In the genomic region with DNA sequence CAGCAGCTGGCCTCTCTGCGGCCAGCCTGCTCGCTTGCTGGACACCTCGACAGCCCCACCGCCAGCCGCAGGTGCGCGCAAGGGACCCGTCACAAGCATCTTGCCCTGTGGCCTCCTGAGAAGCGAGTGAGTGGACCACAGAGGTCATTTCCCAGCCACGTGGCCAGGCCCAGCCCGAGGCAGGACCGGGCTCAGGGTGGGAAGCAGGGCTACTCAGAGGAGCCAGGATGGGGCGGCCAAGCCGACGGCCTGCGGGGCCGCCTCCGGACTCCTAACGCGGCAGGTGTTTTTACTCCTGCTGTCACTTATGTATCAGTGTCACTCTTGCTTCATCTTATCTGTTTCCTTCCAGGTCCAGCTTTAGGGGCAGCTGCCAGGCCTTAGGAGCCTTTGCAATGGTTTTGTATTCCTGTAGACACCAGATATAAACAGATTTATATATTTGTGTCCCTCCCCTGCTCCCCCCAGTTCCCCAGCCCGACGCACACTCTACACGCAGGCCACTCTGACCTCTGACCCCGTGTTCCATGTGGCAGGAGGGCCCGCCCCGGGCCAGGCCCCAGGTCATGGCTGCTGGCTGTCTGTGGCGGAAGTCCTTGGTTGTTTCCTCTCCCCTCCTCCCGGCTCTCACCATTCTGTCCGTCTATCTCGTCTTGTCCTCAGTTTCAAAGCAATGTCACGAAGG, we compare ENCODE assay signal across 17 cellular contexts.
DNase-seq lines count a peak whose midpoint lies in the region; ATAC-seq and TF ChIP-seq lines count a peak whose summit lies in the region.
"Had no signal": no experiment of that assay in that cellular context is flagged by ENCODE, and none has a peak within 500 bp of the region (broad histone marks: within the 10 kb centered on the region; RNA-seq: fewer than 3 reads in every experiment).

No MANE protein-coding gene starts in this region.

- H3K27ac ChIP-seq in RWPE2 (ENCODE audit: poor library complexity, severe bottlenecking) (no peak overlapping the region), heart right ventricle (no peak overlapping the region), right lobe of liver (no peak overlapping the region), gastrocnemius medialis (peak overlapping the region; percentile 60 to 78 (median 71))

- H3K9me3 ChIP-seq in RWPE2 (ENCODE audit: severe bottlenecking) (no peaks in the 10 kb centered on the region), heart right ventricle (no peaks in the 10 kb centered on the region), right lobe of liver (no peaks in the 10 kb centered on the region), gastrocnemius medialis (no peaks in the 10 kb centered on the region)
- H3K9me3 ChIP-seq: Caco-2 had no signal

- in situ Hi-C loops in gastrocnemius medialis (cut with MboI; ENCODE audit: low sequenced_read_pairs in 4 of 4) = no loop called here

- no peaks in the 10 kb centered on the region for H3K4me1 ChIP-seq in RWPE2 (ENCODE audit: insufficient read depth, poor library complexity, severe bottlenecking)
- no peaks in the 10 kb centered on the region for H3K4me1 ChIP-seq in heart right ventricle
- H3K4me1 ChIP-seq in right lobe of liver = no peaks in the 10 kb centered on the region
- H3K4me1 ChIP-seq in gastrocnemius medialis = peaks cover 0 to 9% of the 10 kb centered on the region in 2 donors
- H3K4me1 ChIP-seq: Caco-2 had no signal

- 72 to 77% methylated on average over 31 of the region's 31 CpGs for WGBS in heart right ventricle, 2 donors
- WGBS in right lobe of liver (ENCODE audit: insufficient coverage, low coverage, low lambda C conversion rate, missing lambda C conversion rate) = 71% methylated on average over 18 of the region's 31 CpGs

- H3K36me3 ChIP-seq in RWPE2 (ENCODE audit: low read depth) = no peaks in the 10 kb centered on the region
- H3K36me3 ChIP-seq in heart right ventricle = peaks cover 0 to 12% (median 0%) of the 10 kb centered on the region in 9 donors
- no peaks in the 10 kb centered on the region for H3K36me3 ChIP-seq in right lobe of liver
- H3K36me3 ChIP-seq in gastrocnemius medialis = peaks cover 0 to 11% of the 10 kb centered on the region in 2 donors

- H3K27me3 ChIP-seq in RWPE2 (ENCODE audit: insufficient read depth, poor library complexity, severe bottlenecking) = no peaks in the 10 kb centered on the region
- peaks cover 0 to 6% (median 0%) of the 10 kb centered on the region in 7 donors for H3K27me3 ChIP-seq in heart right ventricle
- H3K27me3 ChIP-seq in right lobe of liver = no peaks in the 10 kb centered on the region
- no peaks in the 10 kb centered on the region for H3K27me3 ChIP-seq in gastrocnemius medialis

- TF ChIP-seq CTCF in RWPE2 (IDR thresholded peaks at IDR 0.05; ENCODE audit: poor library complexity, severe bottlenecking) (no peak), heart right ventricle (IDR thresholded peaks at IDR 0.05) (no peak), right lobe of liver (IDR thresholded peaks at IDR 0.05) (no peak), gastrocnemius medialis (IDR thresholded peaks at IDR 0.05 in 4 of 5, conservative IDR thresholded peaks at IDR 0.05 in 1 of 5) (no peak)

- TF ChIP-seq POLR2A in right lobe of liver (IDR thresholded peaks at IDR 0.05) (no peak), gastrocnemius medialis (IDR thresholded peaks at IDR 0.05) (no peak)

- H3K4me3 ChIP-seq in RWPE2 (ENCODE audit: severe bottlenecking) (no peak overlapping the region), heart right ventricle (no peak overlapping the region), right lobe of liver (no peak overlapping the region), gastrocnemius medialis (no peak overlapping the region)

- ATAC-seq in RWPE2 (ENCODE audit: low read depth) (no peak), heart right ventricle (peak in 3 of 8 donors; percentile 32 to 50 (median 41)), right lobe of liver (peak; percentile 11 to 30 (median 22)), gastrocnemius medialis (peak; percentile 82 to 90)

- intact Hi-C loops in heart right ventricle (cut with DNase I) (no loop called here), right lobe of liver (cut with DNase I) (no loop called here), gastrocnemius medialis (cut with DNase I; ENCODE audit: low total_unique reads) (no loop called here)

- DNase-seq in RWPE2 (ENCODE audit: low spot score) (peak; percentile 37), heart right ventricle (peak; percentile 25 to 55), right lobe of liver (peak in 2 of 3 donors; percentile 23 to 47), gastrocnemius medialis (peak; percentile 29 to 78), hepatic stellate cell (ENCODE audit: low spot score) (no peak), NCI-H2029 treated with DMSO at 0.1 percent for 48 hours (lab: John Stamatoyannopoulos, UW) (no peak), NCI-H1694 treated with DMSO at 0.1 percent for 48 hours (lab: John Stamatoyannopoulos, UW) (no peak)
- DNase-seq: AML-193; Caco-2; GOT3; HFFc6; KBM-7; NCI-H1048; NCI-H146; NCI-H2107; NCI-H345; NK-92 treated with Interleukin-12 subunit alpha and Interleukin-12 subunit beta, amount 100 ng/mL, for 24 hours had no signal

Comparison
In these comparisons a context has a peak if more than half of its experiments do, and no peak if none do; other contexts are left out.
1. DNase-seq: peak in RWPE2 (single experiment), heart right ventricle (2 of 2), right lobe of liver (2 of 3) and gastrocnemius medialis (2 of 2); none in hepatic stellate cell (single experiment), NCI-H2029 treated with DMSO at 0.1 percent for 48 hours (single experiment) and NCI-H1694 treated with DMSO at 0.1 percent for 48 hours (single experiment).
2. H3K27ac ChIP-seq: peak in gastrocnemius medialis (4 of 4); none in RWPE2 (single experiment), heart right ventricle (0 of 10) and right lobe of liver (0 of 3).